ENCODE assay signal across 2 cellular contexts in the genomic region with DNA sequence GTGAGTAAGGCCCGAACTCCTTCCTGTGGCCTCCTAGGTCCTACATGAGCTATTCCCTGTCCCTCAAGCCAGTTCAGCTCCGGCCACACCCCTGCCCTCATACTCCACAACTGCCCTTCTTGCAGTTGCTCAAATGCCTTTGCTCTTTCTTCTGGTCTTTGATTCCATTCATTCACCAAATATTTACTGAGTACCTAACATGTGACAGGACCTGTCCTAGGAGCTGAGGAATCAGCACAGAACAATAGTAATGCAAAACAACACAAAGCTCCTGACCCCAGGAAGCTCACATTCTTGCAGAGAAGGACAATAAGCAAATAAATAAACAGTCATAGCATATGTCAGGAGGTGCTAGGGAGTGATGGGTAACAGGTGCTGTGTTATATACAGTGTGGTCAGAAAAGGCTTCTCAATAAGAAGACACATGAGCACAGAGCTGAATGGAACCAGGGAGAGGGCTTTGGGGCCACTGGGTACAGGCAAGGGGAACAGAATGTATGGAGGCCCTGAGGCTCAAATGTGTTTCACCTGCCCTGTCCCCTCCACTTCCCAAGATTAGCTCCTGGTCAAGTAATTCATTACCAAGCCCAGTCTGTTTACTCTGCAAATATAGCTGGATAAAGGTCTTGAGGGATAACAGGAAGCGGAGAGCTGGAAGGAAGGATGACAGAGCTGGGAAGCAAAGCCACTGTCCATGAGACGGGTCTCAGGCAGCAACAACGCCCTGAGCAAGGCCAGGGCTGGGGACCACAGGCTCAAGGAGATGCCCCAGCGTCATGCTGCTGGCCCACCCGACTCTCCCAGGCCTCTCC.
A peak's percentile ranks its signal among the peaks of the same experiment; 100 is the strongest.
TF ChIP-seq lines count a peak whose summit lies in the region.

No MANE protein-coding gene starts in this region.

TF ChIP-seq in H1, 55 proteins besides CTCF, POLR2A, EP300 and RAD21:
- 0 out of 4 replicates have a peak, but pooled peaks of 1 of the 2 experiments have one; percentile 18 for TF ChIP-seq SIN3A (conservative IDR thresholded peaks at IDR 0.05 in 1 of 2, IDR thresholded peaks at IDR 0.05 in 1 of 2; ENCODE audit: low read depth in 1 of 2, low read length in 2 of 2)
- no peak for TF ChIP-seq SAP30 (IDR thresholded peaks at IDR 0.05; ENCODE audit: insufficient read depth, insufficient replicate concordance, low read length)
- no peak for TF ChIP-seq BACH1 (IDR thresholded peaks at IDR 0.05; ENCODE audit: low read length)
- peak; percentile 57; the same call in 1 of the 2 replicates for TF ChIP-seq TCF12 (IDR thresholded peaks at IDR 0.05; ENCODE audit: low read depth, low read length)
- TF ChIP-seq TEAD4 (IDR thresholded peaks at IDR 0.05; ENCODE audit: low read depth, low read length), result peak; percentile 15; the same call in 1 of the 2 replicates

TF ChIP-seq in HepG2, 621 proteins besides CTCF, POLR2A, EP300 and RAD21:
- TF ChIP-seq POGK (CRISPR knock-in tag; conservative IDR thresholded peaks at IDR 0.05), result no peak
- TF ChIP-seq SOX6 (IDR thresholded peaks at IDR 0.05), result no peak
- 0 out of 2 replicates have a peak, but pooled peaks have one; percentile 16 for TF ChIP-seq SOX6 (CRISPR knock-in tag; IDR thresholded peaks at IDR 0.05)
- TF ChIP-seq FOXA3 (CRISPR knock-in tag; IDR thresholded peaks at IDR 0.05), result 0 out of 2 replicates have a peak, but pooled peaks have one; percentile 14
- TF ChIP-seq FOXP1 (IDR thresholded peaks at IDR 0.05), result no peak
- TF ChIP-seq FOXP1 (CRISPR knock-in tag; IDR thresholded peaks at IDR 0.05), result peak; percentile 21
- no peak for TF ChIP-seq SOX13 (IDR thresholded peaks at IDR 0.05)
- 0 out of 4 replicates have a peak, but pooled peaks of 1 of the 2 experiments have one; percentile 7 for TF ChIP-seq SOX13 (CRISPR knock-in tag; conservative IDR thresholded peaks at IDR 0.05 in 1 of 2, IDR thresholded peaks at IDR 0.05 in 1 of 2)
- TF ChIP-seq RFXANK (CRISPR knock-in tag; IDR thresholded peaks at IDR 0.05), result no peak
- TF ChIP-seq FOXA1 (IDR thresholded peaks at IDR 0.05), result no peak
- TF ChIP-seq FOXA1 (CRISPR knock-in tag; IDR thresholded peaks at IDR 0.05), result peak; percentile 29; the same call in 1 of the 2 replicates
